ENCODE assay signal across 15 cellular contexts in the genomic region with DNA sequence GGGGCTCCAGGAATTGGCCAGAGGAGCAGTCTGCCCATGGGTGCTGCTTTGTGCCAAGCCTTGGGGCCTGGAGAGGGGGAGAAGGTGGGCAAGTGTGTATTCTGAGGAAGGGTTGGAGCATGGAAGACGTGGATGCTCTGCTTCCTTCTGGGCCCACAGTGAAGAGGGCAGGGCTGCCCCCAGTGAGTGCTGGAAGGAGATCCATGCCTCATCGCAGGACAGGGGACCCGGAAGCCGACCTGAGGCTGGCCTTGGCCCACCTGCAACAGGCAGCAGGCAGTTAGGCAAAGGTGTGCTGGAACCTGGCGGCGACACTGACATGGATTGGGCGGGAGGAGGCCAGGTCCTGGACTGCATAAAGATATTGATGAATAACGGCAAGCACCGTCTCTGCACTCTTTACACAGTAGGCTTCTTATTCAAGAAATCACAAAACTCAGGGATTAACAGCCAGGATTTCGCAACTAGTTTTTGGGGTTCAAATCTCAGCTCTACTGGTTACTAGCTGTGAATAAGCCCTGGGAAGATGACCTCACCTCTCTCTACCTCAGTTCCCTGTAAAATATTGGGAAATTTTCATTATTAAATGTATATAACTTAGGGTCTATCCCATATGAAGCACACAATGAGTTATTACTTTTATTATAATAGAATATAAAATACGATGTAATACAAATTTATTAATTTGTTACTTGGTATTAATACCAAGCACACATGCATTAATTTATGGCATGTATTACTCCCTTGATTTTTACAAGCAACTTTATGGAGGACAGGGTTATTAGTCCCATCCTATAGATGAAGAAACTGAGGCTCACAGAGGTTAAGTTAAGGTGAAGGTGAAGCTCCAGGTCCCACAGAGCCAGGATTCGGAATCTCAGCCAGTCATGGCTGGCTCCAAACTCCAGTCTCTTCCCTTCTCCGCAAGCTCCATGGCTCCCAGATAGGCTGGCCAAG.
A peak's percentile ranks its signal among the peaks of the same experiment; 100 is the strongest.
DNase-seq lines count a peak whose midpoint lies in the region; ATAC-seq and TF ChIP-seq lines count a peak whose summit lies in the region.
"Had no signal": no experiment of that assay in that cellular context is flagged by ENCODE, and none has a peak within 500 bp of the region (broad histone marks: within the 10 kb centered on the region; RNA-seq: fewer than 3 reads in every experiment).

No MANE protein-coding gene starts in this region.

- no peaks in the 10 kb centered on the region for H3K36me3 ChIP-seq in SJSA1
- no peaks in the 10 kb centered on the region for H3K36me3 ChIP-seq in heart left ventricle
- H3K36me3 ChIP-seq in thyroid gland, result no peaks in the 10 kb centered on the region
- H3K36me3 ChIP-seq: BLaER1 treated with 17β-estradiol and CSF1 and Interleukin-3, amounts not matched to agents 10 nM and 100 nM; HAP-1; right lobe of liver had no signal

- TF ChIP-seq POLR2A in heart left ventricle (IDR thresholded peaks at IDR 0.05) (no peak), thyroid gland (IDR thresholded peaks at IDR 0.05) (no peak)

- DNase-seq in SJSA1 (ENCODE audit: low read depth in 1 of 2, low spot score in 2 of 2), result no peak
- peak in 1 of 5 donors; percentile 18 for DNase-seq in heart left ventricle
- DNase-seq in omental fat pad (ENCODE audit: low spot score), result no peak
- no peak for DNase-seq in thyroid gland
- no peak for DNase-seq in GDM1 (lab: John Stamatoyannopoulos, UW)
- DNase-seq in stimulated activated CD4-positive, alpha-beta T cell treated with anti-CD3 and anti-CD28 coated beads, Interleukin-15, amount 100 ng/mL, for 24 hours, result no peak
- DNase-seq in NCI-H82 (lab: John Stamatoyannopoulos, UW), result no peak
- no peak for DNase-seq in dermis blood vessel endothelial cell
- DNase-seq: activated B cell treated with CpG ODN at 0.5 μM for 24 hours; NCI-H1436 treated with DMSO at 0.1 percent for 48 hours; NCI-H446 treated with DMSO at 0.1 percent for 48 hours; stimulated activated naive CD4-positive, alpha-beta T cell treated with Interleukin-2 at 50 U/mL for 16 hours had no signal

- H3K27me3 ChIP-seq in SJSA1 (replicated peaks), result no peaks in the 10 kb centered on the region
- no peaks in the 10 kb centered on the region for H3K27me3 ChIP-seq in heart left ventricle
- H3K27me3 ChIP-seq in thyroid gland, result no peaks in the 10 kb centered on the region
- H3K27me3 ChIP-seq: BLaER1 treated with 17β-estradiol and CSF1 and Interleukin-3, amounts not matched to agents 10 nM and 100 nM; right lobe of liver had no signal

- ATAC-seq in heart left ventricle, result peak in 3 of 4 donors; percentile 1 to 13 (median 2)
- peak; percentile 8 for ATAC-seq in omental fat pad (ENCODE audit: low FRiP score)

- intact Hi-C loops in heart left ventricle (cut with DNase I), result loop anchor here in 5 of 10 donors (2.0 to 10.0 kb wide), 4 partner anchors 33 to 59 kb away; partner anchors contain the start of gene DHRS3 (in 2 of the 5)
- intact Hi-C loops in thyroid gland (cut with DNase I), result no loop called here

- H3K4me3 ChIP-seq in SJSA1, result no peak overlapping the region
- no peak overlapping the region for H3K4me3 ChIP-seq in heart left ventricle
- H3K4me3 ChIP-seq in thyroid gland (replicated peaks in 1 of 3), result no peak overlapping the region
- H3K4me3 ChIP-seq: BLaER1 treated with 17β-estradiol and CSF1 and Interleukin-3, amounts not matched to agents 10 nM and 100 nM; HAP-1; right lobe of liver had no signal

- peak overlapping the region; percentile 48; the same call in 1 of the 2 replicates for H3K27ac ChIP-seq in SJSA1
- H3K27ac ChIP-seq in heart left ventricle, result peak overlapping the region in 11 of 12 donors; percentile 24 to 87 (median 71)
- peak overlapping the region; percentile 94 to 97 (median 96) for H3K27ac ChIP-seq in thyroid gland

- WGBS in heart left ventricle, 4 donors, result 86 to 96% (median 93%) methylated on average over 13 of the region's 13 CpGs
- WGBS in thyroid gland, 2 donors, result 89 to 94% methylated on average over 13 of the region's 13 CpGs

- H3K4me1 ChIP-seq in SJSA1 (replicated peaks) (peaks cover 15% of the 10 kb centered on the region), heart left ventricle (peaks cover 0 to 48% (median 22%) of the 10 kb centered on the region in 12 donors), thyroid gland (peaks cover 24 to 42% of the 10 kb centered on the region in 2 donors)
- H3K4me1 ChIP-seq: HAP-1, right lobe of liver had no signal

- TF ChIP-seq CTCF in heart left ventricle (IDR thresholded peaks at IDR 0.05) (no peak), omental fat pad (IDR thresholded peaks at IDR 0.05) (no peak), thyroid gland (IDR thresholded peaks at IDR 0.05) (no peak)

- H3K9me3 ChIP-seq in SJSA1 (replicated peaks), result 0 out of 2 replicates have a peak, but pooled peaks cover 2% of the 10 kb centered on the region
- no peaks in the 10 kb centered on the region for H3K9me3 ChIP-seq in heart left ventricle
- no peaks in the 10 kb centered on the region for H3K9me3 ChIP-seq in thyroid gland
- H3K9me3 ChIP-seq: HAP-1, right lobe of liver had no signal
